Comparison of ENCODE assay signal across 1 cellular context in genomic region chr18:55101458-55101824, GRCh38.
TF ChIP-seq lines count a peak whose summit lies in the region.

No MANE protein-coding gene starts in this region.

TF ChIP-seq in A549, 52 proteins besides CTCF, POLR2A, EP300 and RAD21 (continued from another document):
- TF ChIP-seq REST (IDR thresholded peaks at IDR 0.05) (no peak), HES2 (IDR thresholded peaks at IDR 0.05) (no peak), RNF2 (IDR thresholded peaks at IDR 0.05; ENCODE audit: borderline replicate concordance, low read depth) (no peak)
